ENCODE assay signal across 15 cellular contexts in genomic region chr19:16581971-16582343, GRCh38. TPM values are rescaled to one million over a fixed set of nuclear protein-coding genes. Genes with fewer than 3 reads are reported as not detected.
DNase-seq lines count a peak whose midpoint lies in the region; ATAC-seq, FAIRE-seq and TF ChIP-seq lines count a peak whose summit lies in the region.
"Had no signal": no experiment of that assay in that cellular context is flagged by ENCODE, and none has a peak within 500 bp of the region (broad histone marks: within the 10 kb centered on the region; RNA-seq: fewer than 3 reads in every experiment).

No MANE protein-coding gene starts in this region.

- TF ChIP-seq CTCF in H9 (conservative IDR thresholded peaks at IDR 0.05) (no peak), body of pancreas (IDR thresholded peaks at IDR 0.05) (no peak), upper lobe of right lung (IDR thresholded peaks at IDR 0.05) (no peak)

- H2BK15ac ChIP-seq in H9 (ENCODE audit: low read depth, low read length): no peak overlapping the region

- peaks cover 12% of the 10 kb centered on the region for H3K79me1 ChIP-seq in H9 (ENCODE audit: insufficient read depth, low read depth, low read length, poor library complexity, severe bottlenecking)

- H3K36me3 Mint-ChIP-seq in H9 (ENCODE audit: insufficient read depth in 1 of 3, low read depth in 3 of 3): peaks cover 2 to 7% (median 5%) of the 10 kb centered on the region in 3 experiments; a peak in 4 of 7 replicates
- peaks cover 0 to 10% (median 4%) of the 10 kb centered on the region in 5 donors for H3K36me3 Mint-ChIP-seq in naive thymus-derived CD4-positive, alpha-beta T cell

- no peak overlapping the region for H3K4me2 ChIP-seq in H9 (ENCODE audit: insufficient read depth, insufficient read length, low read length)
- H3K4me2 ChIP-seq: PC-9 had no signal

- FAIRE-seq in frontal cortex (lab: Jason Lieb, UNC): no peak
- FAIRE-seq: endothelial cell of umbilical vein had no signal

- H2BK120ac ChIP-seq in H9 (ENCODE audit: low read depth, low read length, poor library complexity, severe bottlenecking): no peak overlapping the region

- H4K8ac ChIP-seq in H9 (replicated peaks; ENCODE audit: insufficient read length, low read depth, low read length): no peak overlapping the region

- H3K18ac ChIP-seq in H9 (ENCODE audit: insufficient read length, low read depth, low read length): no peak overlapping the region

- no peak overlapping the region for H2AK5ac ChIP-seq in H9 (ENCODE audit: insufficient read length, low read length)

- peak overlapping the region; percentile 56 to 92 (median 81); a peak in 4 of 7 replicates for H3K27ac Mint-ChIP-seq in H9
- peak overlapping the region in 8 of 9 donors; percentile 40 to 91 (median 76) for H3K27ac Mint-ChIP-seq in naive thymus-derived CD4-positive, alpha-beta T cell

- no peak overlapping the region for H2BK20ac ChIP-seq in H9 (ENCODE audit: low read depth, low read length, poor library complexity, severe bottlenecking)

- no peak for DNase-seq in H9
- peak in 1 of 4 donors; percentile 37 for DNase-seq in body of pancreas
- no peak for DNase-seq in naive thymus-derived CD4-positive, alpha-beta T cell
- no peak for DNase-seq in frontal cortex (ENCODE audit: low spot score in 2 of 2)
- DNase-seq in NCI-H510A (lab: John Stamatoyannopoulos, UW): no peak
- DNase-seq in NCI-H446 (lab: John Stamatoyannopoulos, UW): no peak
- DNase-seq in upper lobe of right lung: no peak
- DNase-seq: amygdala, NCI-H1694 treated with DMSO at 0.1 percent for 48 hours, ovary, WERI-Rb-1 had no signal

- no peak overlapping the region for H4K91ac ChIP-seq in H9 (ENCODE audit: insufficient read length, low read depth, low read length)

- H3K27me3 Mint-ChIP-seq in H9 (ENCODE audit: low read depth): no peaks in the 10 kb centered on the region
- no peaks in the 10 kb centered on the region for H3K27me3 Mint-ChIP-seq in naive thymus-derived CD4-positive, alpha-beta T cell

- H2AFZ ChIP-seq in ACC112 (ENCODE audit: low read length, unreplicated experiment) (no peak overlapping the region), H9 (ENCODE audit: low read length) (no peak overlapping the region)
- H2AFZ ChIP-seq: PC-9 had no signal

- POLR2A ChIA-PET in naive thymus-derived CD4-positive, alpha-beta T cell (lab: Charles Lee): interaction anchor here (5.0 kb wide), 1 partner anchor 9 kb away, joined by 26 read pairs; the partner anchor contains the start of gene SLC35E1

- WGBS in H9 (ENCODE audit: extremely low coverage, insufficient read length, low lambda C conversion rate): no CpG with 5 or more reads among the region's 6 CpGs
- WGBS in body of pancreas, 2 donors: 51% methylated on average over 6 of the region's 6 CpGs; no CpG with 5 or more reads in 1 of the 2 donors

- H3K56ac ChIP-seq in H9 (ENCODE audit: insufficient read length, low read depth, low read length): no peak overlapping the region

- H2BK5ac ChIP-seq in H9 (ENCODE audit: insufficient read length, low read length): no peak overlapping the region

- no peaks in the 10 kb centered on the region for H4K20me1 ChIP-seq in H9 (ENCODE audit: control insufficient read depth, insufficient read depth, insufficient read length)

- no peak overlapping the region for H3K4me3 ChIP-seq in ACC112 (ENCODE audit: low read depth, low read length)
- H3K4me3 ChIP-seq in body of pancreas: no peak overlapping the region
- no peak overlapping the region for H3K4me3 ChIP-seq in naive thymus-derived CD4-positive, alpha-beta T cell (ENCODE audit: low read length)
- no peak overlapping the region for H3K4me3 ChIP-seq in upper lobe of right lung
- H3K4me3 ChIP-seq: ovary, PC-9, uterus had no signal

- CTCF ChIA-PET in naive thymus-derived CD4-positive, alpha-beta T cell (lab: Charles Lee): no interaction called here

- ATAC-seq in body of pancreas: no peak
- no peak for ATAC-seq in naive thymus-derived CD4-positive, alpha-beta T cell
- ATAC-seq in upper lobe of right lung: no peak

- no peaks in the 10 kb centered on the region for H3K23me2 ChIP-seq in H9 (ENCODE audit: insufficient read length, low read depth, low read length, poor library complexity, severe bottlenecking)

- no peak overlapping the region for H4K5ac ChIP-seq in H9 (ENCODE audit: insufficient read length, low read depth, low read length)

- H3K4me1 ChIP-seq in ACC112 (ENCODE audit: control insufficient read depth, insufficient read depth, low read length, unreplicated experiment): peaks cover 48% of the 10 kb centered on the region
- peaks cover 8% of the 10 kb centered on the region for H3K4me1 ChIP-seq in H9 (ENCODE audit: insufficient read depth, low read length)
- peaks cover 66% of the 10 kb centered on the region for H3K4me1 ChIP-seq in body of pancreas
- peaks cover 41 to 43% of the 10 kb centered on the region in 2 donors for H3K4me1 ChIP-seq in naive thymus-derived CD4-positive, alpha-beta T cell (ENCODE audit: control insufficient read depth in 2 of 2, insufficient read depth in 2 of 2, low read length in 2 of 2)
- H3K4me1 ChIP-seq in upper lobe of right lung: peaks cover 57% of the 10 kb centered on the region

- H3K23ac ChIP-seq in H9 (ENCODE audit: insufficient read length, low read depth, low read length): no peak overlapping the region

- no peaks in the 10 kb centered on the region for H3K9me3 ChIP-seq in H9 (ENCODE audit: control insufficient read depth, low read depth, low read length)
- no peaks in the 10 kb centered on the region for H3K9me3 ChIP-seq in body of pancreas
- H3K9me3 ChIP-seq in naive thymus-derived CD4-positive, alpha-beta T cell (ENCODE audit: control insufficient read depth in 2 of 3, low read length in 3 of 3): no peaks in the 10 kb centered on the region
- H3K9me3 ChIP-seq in upper lobe of right lung: no peaks in the 10 kb centered on the region
- H3K9me3 ChIP-seq: ovary, uterus had no signal

- H3K9me3 Mint-ChIP-seq in H9: no peaks in the 10 kb centered on the region
- H3K9me3 Mint-ChIP-seq in naive thymus-derived CD4-positive, alpha-beta T cell: no peaks in the 10 kb centered on the region

- H3K4me3 Mint-ChIP-seq in H9: no peak overlapping the region
- peak overlapping the region in 7 of 10 donors; percentile 16 to 78 (median 33) for H3K4me3 Mint-ChIP-seq in naive thymus-derived CD4-positive, alpha-beta T cell

- H3K4me1 Mint-ChIP-seq in H9: peaks cover 27 to 34% of the 10 kb centered on the region in 2 experiments
- H3K4me1 Mint-ChIP-seq in naive thymus-derived CD4-positive, alpha-beta T cell: peaks cover 28 to 75% (median 59%) of the 10 kb centered on the region in 7 donors

- TF ChIP-seq POLR2A in body of pancreas (IDR thresholded peaks at IDR 0.05): no peak

- no peak overlapping the region for H3K4ac ChIP-seq in H9 (ENCODE audit: low read depth, low read length)

- H3T11ph ChIP-seq in H9 (ENCODE audit: low read length): no peak overlapping the region

- H3K27me3 ChIP-seq in ACC112 (ENCODE audit: insufficient read depth, low read length): no peaks in the 10 kb centered on the region
- H3K27me3 ChIP-seq in H9 (ENCODE audit: insufficient read depth, low read length): no peaks in the 10 kb centered on the region
- H3K27me3 ChIP-seq in body of pancreas: no peaks in the 10 kb centered on the region
- no peaks in the 10 kb centered on the region for H3K27me3 ChIP-seq in naive thymus-derived CD4-positive, alpha-beta T cell (ENCODE audit: control insufficient read depth in 2 of 2, insufficient read depth in 2 of 2, low read length in 2 of 2)
- H3K27me3 ChIP-seq in upper lobe of right lung: no peaks in the 10 kb centered on the region
- H3K27me3 ChIP-seq: ovary, uterus had no signal

- no peaks in the 10 kb centered on the region for H3K36me3 ChIP-seq in ACC112 (ENCODE audit: insufficient read depth, low read length)
- H3K36me3 ChIP-seq in body of pancreas (replicated peaks in 1 of 2; ENCODE audit: insufficient read depth in 1 of 2, low read depth in 2 of 2): peaks cover 0 to 1% of the 10 kb centered on the region in 2 donors
- peaks cover 0 to 29% (median 0%) of the 10 kb centered on the region in 3 experiments for H3K36me3 ChIP-seq in naive thymus-derived CD4-positive, alpha-beta T cell (ENCODE audit: control insufficient read depth in 2 of 3, insufficient read depth in 3 of 3, low read length in 3 of 3)
- peaks cover 21% of the 10 kb centered on the region for H3K36me3 ChIP-seq in upper lobe of right lung
- H3K36me3 ChIP-seq: ovary, uterus had no signal

- H3K79me2 ChIP-seq in ACC112 (ENCODE audit: control insufficient read depth, insufficient read depth, low read length, unreplicated experiment) (peaks cover 84% of the 10 kb centered on the region), H9 (ENCODE audit: insufficient read depth, low read length) (peaks cover 9% of the 10 kb centered on the region; the same call in 1 of the 2 replicates)

- no peak overlapping the region for H2BK12ac ChIP-seq in H9 (ENCODE audit: insufficient read length, low read depth, low read length)

- intact Hi-C loops in body of pancreas (cut with DNase I) (no loop called here), upper lobe of right lung (cut with DNase I) (no loop called here)
- intact Hi-C loops in naive thymus-derived CD4-positive, alpha-beta T cell (cut with micrococcal nuclease): loop anchor here in 1 of 2 donors (5.0 kb wide), 1 partner anchor 745 kb away; no protein-coding TSS in a partner anchor

- H3K9ac ChIP-seq in H9 (ENCODE audit: extremely low read depth, insufficient read length, low read length): no peak overlapping the region

- H3K27ac ChIP-seq in ACC112 (ENCODE audit: low read depth, low read length) (peak overlapping the region; percentile 64), H9 (ENCODE audit: insufficient read length, low read depth, low read length) (no peak overlapping the region), body of pancreas (peak overlapping the region; percentile 45 to 75 (median 58)), upper lobe of right lung (no peak overlapping the region)
- H3K27ac ChIP-seq in naive thymus-derived CD4-positive, alpha-beta T cell (ENCODE audit: low read depth, low read length): peak overlapping the region; percentile 32
- H3K27ac ChIP-seq: ovary, PC-9, WERI-Rb-1 had no signal

- H3K14ac ChIP-seq in H9 (ENCODE audit: insufficient read depth, low read length): no peak overlapping the region

RNA-seq across cellular contexts. Expression of gene SLC35E1, which starts 9.7 kb away (rescaled TPM):
- total RNA-seq in H9 (2021): 34.0 and 35.8 TPM in 2 replicates
- total RNA-seq in body of pancreas: 10 to 100 TPM; 27.0 to 66.3 TPM
- 10 to 100 TPM; 33.0 to 67.3 (median 58.7) TPM for total RNA-seq in naive thymus-derived CD4-positive, alpha-beta T cell
- polyA plus RNA-seq in naive thymus-derived CD4-positive, alpha-beta T cell: 10 to 100 TPM; 13.3 to 25.0 TPM
- 22.8 TPM for total RNA-seq in frontal cortex
- 51.2 TPM for total RNA-seq in upper lobe of right lung

RNA-seq across cellular contexts. Expression of gene CHERP, which starts 39.7 kb away (rescaled TPM):
- total RNA-seq in H9 (2021) (92.2 and 101 TPM in 2 replicates), body of pancreas (10 to 100 TPM in 1 of 2 donors, 1 to 10 TPM in 1; 8.6 to 34.9 TPM), frontal cortex (5.3 TPM), upper lobe of right lung (41.9 TPM)
- total RNA-seq in naive thymus-derived CD4-positive, alpha-beta T cell: 10 to 100 TPM; 53.8 to 80.7 (median 62.7) TPM
- 10 to 100 TPM; 10.4 to 24.3 TPM for polyA plus RNA-seq in naive thymus-derived CD4-positive, alpha-beta T cell

RNA-seq across cellular contexts. Expression of gene MED26, which starts 46.0 kb away (rescaled TPM):
- total RNA-seq in H9 (2021) (11.4 and 13.0 TPM in 2 replicates), body of pancreas (1 to 10 TPM; 4.9 to 8.2 TPM), frontal cortex (3.7 TPM), upper lobe of right lung (13.4 TPM)
- total RNA-seq in naive thymus-derived CD4-positive, alpha-beta T cell: 10 to 100 TPM; 14.2 to 34.3 (median 17.4) TPM
- 1 to 10 TPM; 3.3 to 5.3 TPM for polyA plus RNA-seq in naive thymus-derived CD4-positive, alpha-beta T cell

Comparison
In these comparisons a context has a peak if more than half of its experiments do, and no peak if none do; other contexts are left out.
1. H3K27ac ChIP-seq: peak in ACC112 (single experiment), body of pancreas (4 of 4) and naive thymus-derived CD4-positive, alpha-beta T cell (single experiment); none in H9 (single experiment) and upper lobe of right lung (single experiment).
2. H3K4me3 Mint-ChIP-seq: peak in naive thymus-derived CD4-positive, alpha-beta T cell (7 of 10); none in H9 (0 of 2).